Comparison of ENCODE assay signal across 8 cellular contexts in genomic region chr9:37592108-37592951, GRCh38. TPM values are rescaled to one million over a fixed set of nuclear protein-coding genes. Genes with fewer than 3 reads are reported as not detected.
DNase-seq lines count a peak whose midpoint lies in the region; ATAC-seq, FAIRE-seq and TF ChIP-seq lines count a peak whose summit lies in the region.

Gene TOMM5 (minus strand): TSS chr9:37592597. CDS start chr9:37592532, 65 bp downstream.

- no peak for TF ChIP-seq EP300 in H1 (IDR thresholded peaks at IDR 0.05; ENCODE audit: borderline replicate concordance in 1 of 2, low read depth in 2 of 2, low read length in 2 of 2)

- no peak within 1 kb of the TSS for H2BK20ac ChIP-seq in H1 (ENCODE audit: low read length)

- WGBS in H1 (ENCODE audit: extremely low coverage in 1 of 2, insufficient coverage in 1 of 2, insufficient read length in 1 of 2, insufficient replicate concordance in 2 of 2, low coverage in 1 of 2, low lambda C conversion rate in 2 of 2, missing lambda C conversion rate in 1 of 2), 2 experiments: 2% methylated on average over 71 of the region's 72 CpGs; no CpG with 5 or more reads in 1 of the 2 experiments
- WGBS in mesenchymal stem cell: under 1% methylated on average over 63 of the region's 72 CpGs

- H3K23ac ChIP-seq in H1 (ENCODE audit: insufficient read length) (no peak within 1 kb of the TSS), mesenchymal stem cell (ENCODE audit: low read length in 2 of 2) (peak within 1 kb of the TSS in 1 of 2 experiments; percentile 57)

- H3K9me3 ChIP-seq in H1 (ENCODE audit: insufficient read depth in 2 of 2, low read depth in 1 of 2, low read length in 1 of 2) (no peaks in the 10 kb centered on the region), mesenchymal stem cell (ENCODE audit: control insufficient read depth, low read length) (no peaks in the 10 kb centered on the region)

- peaks cover 3 to 48% of the 10 kb centered on the region in 2 experiments; a peak in 3 of 4 replicates for H3K79me2 ChIP-seq in H1 (ENCODE audit: control insufficient read depth in 1 of 2, insufficient read depth in 2 of 2, low read length in 2 of 2)

- CTCF ChIA-PET in H1 (lab: Charles Lee; ENCODE audit: partially characterized antibody): interaction anchor here (1.0 to 2.1 kb wide), 4 partner anchors 9 to 94 kb away, joined by 3 to 10 read pairs (median 4); no protein-coding TSS in a partner anchor

- H3K14ac ChIP-seq in H1 (ENCODE audit: insufficient read length) (no peak within 1 kb of the TSS), mesenchymal stem cell (ENCODE audit: low read length in 2 of 2) (peak within 1 kb of the TSS in 1 of 2 experiments; percentile 88)

- no peaks in the 10 kb centered on the region; the same call in 1 of the 2 replicates for H3K23me2 ChIP-seq in H1 (ENCODE audit: low read depth, low read length)

- H3K4me3 ChIP-seq in H1 (ENCODE audit: extremely low read depth in 1 of 4, insufficient read depth in 2 of 4, low read depth in 3 of 4, low read length in 4 of 4): peak within 1 kb of the TSS; percentile 85 to 92 (median 86)
- peak within 1 kb of the TSS; percentile 89 to 99 for H3K4me3 ChIP-seq in mesenchymal stem cell (ENCODE audit: insufficient read depth in 1 of 2, low read depth in 1 of 2, low read length in 2 of 2)

- H3K18ac ChIP-seq in H1 (ENCODE audit: extremely low read depth, low read length) (peak within 1 kb of the TSS; percentile 95), mesenchymal stem cell (ENCODE audit: low read depth in 1 of 2, low read length in 2 of 2) (peak within 1 kb of the TSS; percentile 50 to 76)

- peak within 1 kb of the TSS; percentile 4 for H3K4ac ChIP-seq in H1 (replicated peaks; ENCODE audit: insufficient read length, low read depth, low read length)
- peak within 1 kb of the TSS; percentile 70 to 75 for H3K4ac ChIP-seq in mesenchymal stem cell (ENCODE audit: low read depth in 1 of 2, low read length in 2 of 2)

- H3K4me1 ChIP-seq in H1 (replicated peaks in 1 of 4; ENCODE audit: control insufficient read depth in 3 of 4, insufficient read depth in 4 of 4, low read length in 3 of 4): peaks cover 0 to 4% (median 1%) of the 10 kb centered on the region in 4 experiments; a peak in 3 of 7 replicates
- peaks cover 6% of the 10 kb centered on the region for H3K4me1 ChIP-seq in mesenchymal stem cell (ENCODE audit: control insufficient read depth, insufficient read depth, low read depth, low read length)

- no peak within 1 kb of the TSS; the same call in 1 of the 2 replicates for H2BK15ac ChIP-seq in H1 (ENCODE audit: low read length)
- H2BK15ac ChIP-seq in mesenchymal stem cell (ENCODE audit: low read depth, poor library complexity, severe bottlenecking): peak within 1 kb of the TSS; percentile 15

- H3K27me3 ChIP-seq in H1 (replicated peaks in 1 of 4; ENCODE audit: control insufficient read depth in 3 of 4, extremely low read depth in 1 of 4, insufficient read depth in 3 of 4, low read length in 3 of 4) (peaks cover 1 to 10% (median 4%) of the 10 kb centered on the region in 4 experiments; a peak in 5 of 7 replicates), mesenchymal stem cell (ENCODE audit: control insufficient read depth in 1 of 2, insufficient read depth in 1 of 2, low read length in 2 of 2) (peaks cover 0 to 13% of the 10 kb centered on the region in 2 experiments)

- TF ChIP-seq POLR2A in H1 (IDR thresholded peaks at IDR 0.05; ENCODE audit: control extremely low read depth in 1 of 2, low read depth in 2 of 2, low read length in 2 of 2): peak; percentile 51 to 90

- H4K8ac ChIP-seq in H1 (ENCODE audit: extremely low read depth, insufficient read depth, low read length): peak within 1 kb of the TSS; percentile 93
- H4K8ac ChIP-seq in mesenchymal stem cell (ENCODE audit: low read length): peak within 1 kb of the TSS; percentile 71

- H3K79me1 ChIP-seq in H1 (ENCODE audit: low read depth, low read length) (peaks cover 7% of the 10 kb centered on the region), mesenchymal stem cell (replicated peaks; ENCODE audit: low read length, poor library complexity, severe bottlenecking) (peaks cover 2% of the 10 kb centered on the region)

- DNase-seq in COR-L47 (lab: John Stamatoyannopoulos, UW): peak; percentile 83
- peak; percentile 73 for DNase-seq in HTR-8/SVneo (ENCODE audit: insufficient read length, low spot score)
- DNase-seq in NOMO-1 treated with DMSO at 0.1 percent for 48 hours (lab: John Stamatoyannopoulos, UW; ENCODE audit: unreplicated experiment): peak; percentile 77
- peak; percentile 76 to 80 (median 77) for DNase-seq in activated CD8-positive, alpha-beta memory T cell treated with anti-CD3 and anti-CD28 coated beads for 48 hours (ENCODE audit: low read depth in 2 of 3, low spot score in 2 of 3)
- DNase-seq in H1 (ENCODE audit: low read depth in 1 of 2, low spot score in 2 of 2): peak; percentile 50 to 87
- DNase-seq in mesenchymal stem cell: peak; percentile 95
- DNase-seq in stimulated activated CD8-positive, alpha-beta memory T cell treated with anti-CD3 and anti-CD28 coated beads, Interleukin-12 subunit alpha, Interleukin-12 subunit beta, amount 100 ng/mL, for 4 hours (ENCODE audit: low read depth): peak; percentile 77

- H3K36me3 ChIP-seq in H1 (ENCODE audit: control insufficient read depth in 2 of 4, insufficient read depth in 4 of 4, low read length in 3 of 4): peaks cover 2 to 21% (median 15%) of the 10 kb centered on the region in 4 experiments; a peak in 5 of 8 replicates
- H3K36me3 ChIP-seq in mesenchymal stem cell (ENCODE audit: control insufficient read depth in 1 of 2, insufficient read depth in 2 of 2, low read depth in 1 of 2, low read length in 2 of 2): peaks cover 0 to 23% of the 10 kb centered on the region in 2 experiments

- ATAC-seq in GM21381 (IDR thresholded peaks at IDR 0.05; ENCODE audit: unreplicated experiment): peak; percentile 86

- TF ChIP-seq CTCF in H1 (IDR thresholded peaks at IDR 0.05; ENCODE audit: control extremely low read depth in 1 of 3, insufficient read depth in 1 of 3, low read depth in 1 of 3, low read length in 3 of 3): no peak

- H2BK120ac ChIP-seq in H1 (replicated peaks; ENCODE audit: low read depth, low read length) (no peak within 1 kb of the TSS), mesenchymal stem cell (ENCODE audit: low read depth, low read length) (no peak within 1 kb of the TSS)

- no peak within 1 kb of the TSS; the same call in 1 of the 2 replicates for H2AK5ac ChIP-seq in H1 (ENCODE audit: low read depth, low read length)
- no peak within 1 kb of the TSS for H2AK5ac ChIP-seq in mesenchymal stem cell (ENCODE audit: low read length, severe bottlenecking)

- H3K4me2 ChIP-seq in H1 (ENCODE audit: insufficient read depth in 1 of 2, low read depth in 2 of 2, low read length in 2 of 2) (peak within 1 kb of the TSS; percentile 56 to 79), mesenchymal stem cell (ENCODE audit: low read length, poor library complexity, severe bottlenecking) (peak within 1 kb of the TSS; percentile 81)

- H4K5ac ChIP-seq in H1 (ENCODE audit: insufficient read length, low read depth, low read length): no peak within 1 kb of the TSS

- H4K20me1 ChIP-seq in H1 (replicated peaks in 1 of 2; ENCODE audit: control insufficient read depth in 1 of 2, insufficient read depth in 2 of 2, low read length in 2 of 2): peaks cover 1 to 3% of the 10 kb centered on the region in 2 experiments

- H2BK12ac ChIP-seq in H1 (ENCODE audit: low read depth, low read length) (peak within 1 kb of the TSS; percentile 54; the same call in 1 of the 2 replicates), mesenchymal stem cell (ENCODE audit: low read length in 2 of 2) (peak within 1 kb of the TSS in 1 of 2 experiments; percentile 7)

- H3K9ac ChIP-seq in H1 (replicated peaks in 1 of 4; ENCODE audit: extremely low read depth in 1 of 4, low read depth in 3 of 4, low read length in 3 of 4): peak within 1 kb of the TSS; percentile 75 to 91 (median 88)
- peak within 1 kb of the TSS; percentile 98 for H3K9ac ChIP-seq in mesenchymal stem cell (ENCODE audit: low read length)

- no peak within 1 kb of the TSS for H3K56ac ChIP-seq in H1 (replicated peaks; ENCODE audit: insufficient read length, low read depth, low read length)

- POLR2A ChIA-PET in H1 (lab: Charles Lee; ENCODE audit: partially characterized antibody): interaction anchor here (0.6 to 6.4 kb wide), 12 partner anchors 9 to 208 kb away, joined by 3 to 52 read pairs (median 4); partner anchors contain the start of genes DCAF10, FBXO10 and POLR1E

- no peak for TF ChIP-seq RAD21 in H1 (IDR thresholded peaks at IDR 0.05 in 1 of 2, conservative IDR thresholded peaks at IDR 0.05 in 1 of 2; ENCODE audit: low read depth in 2 of 2, low read length in 2 of 2)

- H2BK5ac ChIP-seq in H1 (ENCODE audit: low read depth, low read length) (no peak within 1 kb of the TSS), mesenchymal stem cell (ENCODE audit: low read depth, low read length, poor library complexity, severe bottlenecking) (peak within 1 kb of the TSS; percentile 22)

- H3K27ac ChIP-seq in H1 (ENCODE audit: low read depth, low read length) (no peak within 1 kb of the TSS), mesenchymal stem cell (ENCODE audit: low read length, poor library complexity, severe bottlenecking) (peak within 1 kb of the TSS; percentile 84)

- H4K91ac ChIP-seq in H1 (replicated peaks; ENCODE audit: insufficient read length, low read length) (peak within 1 kb of the TSS; percentile 95), mesenchymal stem cell (ENCODE audit: low read length) (no peak within 1 kb of the TSS)

- FAIRE-seq in HTR-8/SVneo (lab: Jason Lieb, UNC) (peak; percentile 42), H1 (lab: Jason Lieb, UNC) (no peak)

- 0 out of 2 replicates have a peak within 1 kb of the TSS, but pooled peaks have one; percentile 47 for H2AFZ ChIP-seq in H1 (ENCODE audit: low read length)
- H2AFZ ChIP-seq in mesenchymal stem cell (ENCODE audit: low read depth, low read length): peak within 1 kb of the TSS; percentile 85

TF ChIP-seq in H1, 55 proteins besides CTCF, POLR2A, EP300 and RAD21 (continues in another document):
- TF ChIP-seq RNF2 (IDR thresholded peaks at IDR 0.05; ENCODE audit: borderline replicate concordance, low read depth, low read length, missing control alignments, poor library complexity, severe bottlenecking) (peak; percentile 70), CTBP2 (IDR thresholded peaks at IDR 0.05; ENCODE audit: borderline replicate concordance, insufficient read depth, insufficient read length, low read length) (no peak), EGR1 (IDR thresholded peaks at IDR 0.05; ENCODE audit: borderline replicate concordance, low read depth, low read length) (peak; percentile 35; the same call in 1 of the 2 replicates)

RNA-seq across cellular contexts. Expression of gene TOMM5, which starts in this region (rescaled TPM):
- 160 and 174 TPM in 2 replicates for total RNA-seq in H1 (2021; fragmentation: NEBNext Ultra II Directional; extraction: Animal tissue kit (Norgen Biotek cat#: 25700))
- polyA plus RNA-seq in H1 (2011; rRNA removed): 127 and 171 TPM in 2 replicates
- 187 TPM for polyA plus RNA-seq in H1 (2011; cell fraction: cytosol; rRNA removed)
- 99.7 TPM for polyA plus RNA-seq in H1 (2011; cell fraction: nucleus; rRNA removed)
- polyA plus RNA-seq in H1 (2012, experiment 1 of 2): 159 to 278 TPM (median 194 TPM) in 4 replicates
- 329 TPM for polyA plus RNA-seq in H1 (2012, experiment 2 of 2)
- polyA plus RNA-seq in H1 (2013, experiment 1 of 2): 219 TPM
- polyA plus RNA-seq in H1 (2013, experiment 2 of 2): 242 TPM
- 59.7 and 60.3 TPM in 2 replicates for polyA minus RNA-seq in H1 (2011; rRNA and poly(A)+ RNA removed)
- polyA minus RNA-seq in H1 (2011; cell fraction: cytosol; rRNA and poly(A)+ RNA removed): 72.3 TPM
- polyA minus RNA-seq in H1 (2011; cell fraction: nucleus; rRNA and poly(A)+ RNA removed): 56.6 TPM
- 160 TPM for polyA plus RNA-seq in mesenchymal stem cell (2013, experiment 1 of 2)
- polyA plus RNA-seq in mesenchymal stem cell (2013, experiment 2 of 2): 170 TPM
